12 cellular contexts compared by ENCODE assay signal in the genomic region with DNA sequence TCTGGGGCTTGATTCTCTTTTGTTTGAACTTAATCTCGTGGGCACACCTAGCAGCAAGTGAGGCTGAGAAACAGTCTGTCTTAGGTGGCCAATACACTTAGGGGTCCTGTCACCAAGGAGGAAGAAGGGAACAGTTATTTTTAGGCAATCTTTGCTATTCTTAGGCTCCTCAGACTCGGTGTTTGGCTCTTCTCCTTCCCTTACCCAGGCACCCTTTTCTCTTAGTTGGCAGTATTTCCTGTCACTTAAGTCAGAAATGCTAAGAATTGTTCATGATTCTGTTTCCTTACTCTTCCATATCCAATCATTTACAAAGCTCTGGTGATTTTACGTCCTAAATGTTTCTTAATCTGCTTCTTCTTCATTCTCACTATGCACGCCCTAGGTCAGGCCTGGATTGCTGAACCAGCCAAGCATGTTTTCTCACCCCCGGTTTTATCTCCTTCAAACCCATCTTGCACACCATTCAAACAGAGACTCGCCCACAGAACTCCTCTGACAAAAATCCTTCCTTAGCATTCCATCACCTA. TPM values are rescaled to one million over a fixed set of nuclear protein-coding genes. Genes with fewer than 3 reads are reported as not detected.
DNase-seq lines count a peak whose midpoint lies in the region; ATAC-seq and TF ChIP-seq lines count a peak whose summit lies in the region.
"Had no signal": no experiment of that assay in that cellular context is flagged by ENCODE, and none has a peak within 500 bp of the region (broad histone marks: within the 10 kb centered on the region; RNA-seq: fewer than 3 reads in every experiment).

No MANE protein-coding gene starts in this region.

- H3K9me2 ChIP-seq in OCI-LY7 (ENCODE audit: insufficient read depth, low read length): no peaks in the 10 kb centered on the region

- no peak overlapping the region for H3K4me2 ChIP-seq in OCI-LY7 (ENCODE audit: low read length)

- H3K27ac ChIP-seq in cardiac muscle cell: peak overlapping the region; percentile 67
- H3K27ac ChIP-seq in OCI-LY7 (ENCODE audit: low read depth, low read length, poor library complexity, severe bottlenecking): no peak overlapping the region

- intact Hi-C loops in left ventricle myocardium superior (cut with micrococcal nuclease) (no loop called here), OCI-LY7 (cut with micrococcal nuclease; ENCODE audit: unreplicated experiment) (no loop called here)
- intact Hi-C loops in activated T-helper 1 cell treated with anti-CD3 and anti-CD28 coated beads, Interleukin-12 subunit alpha, Interleukin-12 subunit beta, Interleukin-2, Interleukin-4 antibody, amounts not matched to agents 30 ng/mL and 10 ng/mL and 1 ng/mL, durations not matched to agents 14 hours and 24 hours and 36 hours (cut with micrococcal nuclease): no loop called here

- peaks cover 47% of the 10 kb centered on the region for H3K36me3 Mint-ChIP-seq in activated T-helper 1 cell treated with anti-CD3 and anti-CD28 coated beads, Interleukin-12 subunit alpha, Interleukin-12 subunit beta, Interleukin-2, Interleukin-4 antibody, amounts not matched to agents 30 ng/mL and 10 ng/mL and 1 ng/mL, durations not matched to agents 14 hours and 24 hours and 36 hours (ENCODE audit: low read depth)
- H3K36me3 Mint-ChIP-seq in memory B cell: peaks cover 22% of the 10 kb centered on the region

- H3K36me3 ChIP-seq in cardiac muscle cell (no peaks in the 10 kb centered on the region), OCI-LY7 (ENCODE audit: insufficient read depth, low read length) (peaks cover 5% of the 10 kb centered on the region; the same call in 1 of the 2 replicates)

- H3K4me1 ChIP-seq in cardiac muscle cell (ENCODE audit: low read depth) (peaks cover 41% of the 10 kb centered on the region), OCI-LY7 (ENCODE audit: insufficient read depth, low read length, poor library complexity, severe bottlenecking) (no peaks in the 10 kb centered on the region)
- H3K4me1 ChIP-seq: HAP-1 had no signal

- H3K79me2 ChIP-seq in OCI-LY7 (ENCODE audit: insufficient read depth, low read depth, low read length): no peaks in the 10 kb centered on the region

- H3K9me3 Mint-ChIP-seq in activated T-helper 1 cell treated with anti-CD3 and anti-CD28 coated beads, Interleukin-12 subunit alpha, Interleukin-12 subunit beta, Interleukin-2, Interleukin-4 antibody, amounts not matched to agents 30 ng/mL and 10 ng/mL and 1 ng/mL, durations not matched to agents 14 hours and 24 hours and 36 hours: no peaks in the 10 kb centered on the region
- H3K9me3 Mint-ChIP-seq in memory B cell: no peaks in the 10 kb centered on the region
- H3K9me3 Mint-ChIP-seq: CD4-positive, alpha-beta T cell had no signal

- no peaks in the 10 kb centered on the region for H3K9me3 ChIP-seq in cardiac muscle cell (ENCODE audit: low read depth)
- H3K9me3 ChIP-seq in OCI-LY7 (ENCODE audit: low read length): no peaks in the 10 kb centered on the region
- H3K9me3 ChIP-seq: HAP-1 had no signal

- H4K20me1 ChIP-seq in OCI-LY7 (ENCODE audit: insufficient read depth, low read length): no peaks in the 10 kb centered on the region

- no peaks in the 10 kb centered on the region for H3K27me3 Mint-ChIP-seq in activated T-helper 1 cell treated with anti-CD3 and anti-CD28 coated beads, Interleukin-12 subunit alpha, Interleukin-12 subunit beta, Interleukin-2, Interleukin-4 antibody, amounts not matched to agents 30 ng/mL and 10 ng/mL and 1 ng/mL, durations not matched to agents 14 hours and 24 hours and 36 hours (ENCODE audit: insufficient read depth)
- no peaks in the 10 kb centered on the region for H3K27me3 Mint-ChIP-seq in memory B cell
- H3K27me3 Mint-ChIP-seq: CD4-positive, alpha-beta T cell had no signal

- H3K4me1 Mint-ChIP-seq in activated T-helper 1 cell treated with anti-CD3 and anti-CD28 coated beads, Interleukin-12 subunit alpha, Interleukin-12 subunit beta, Interleukin-2, Interleukin-4 antibody, amounts not matched to agents 30 ng/mL and 10 ng/mL and 1 ng/mL, durations not matched to agents 14 hours and 24 hours and 36 hours (ENCODE audit: low read depth): peaks cover 31% of the 10 kb centered on the region
- H3K4me1 Mint-ChIP-seq in memory B cell: no peaks in the 10 kb centered on the region

- DNase-seq in cardiac muscle cell (ENCODE audit: low read depth in 1 of 2, low spot score in 1 of 2) (no peak), left ventricle myocardium superior (no peak), memory B cell (ENCODE audit: low spot score in 2 of 2) (no peak), 8988T (no peak), superior temporal gyrus (ENCODE audit: extremely low spot score) (no peak), OCI-LY7 (ENCODE audit: low spot score) (no peak)
- DNase-seq in activated T-helper 1 cell treated with anti-CD3 and anti-CD28 coated beads, Interleukin-12 subunit alpha, Interleukin-12 subunit beta, Interleukin-2, Interleukin-4 antibody, amounts not matched to agents 30 ng/mL and 10 ng/mL and 1 ng/mL, durations not matched to agents 14 hours and 24 hours and 36 hours (ENCODE audit: low spot score): no peak
- DNase-seq: CD4-positive, alpha-beta T cell; NCI-H1417 treated with DMSO at 0.1 percent for 48 hours; NCI-H1930; NK-92 treated with Interleukin-12 subunit alpha and Interleukin-12 subunit beta, amount 100 ng/mL, for 24 hours had no signal

- H3K27ac Mint-ChIP-seq in activated T-helper 1 cell treated with anti-CD3 and anti-CD28 coated beads, Interleukin-12 subunit alpha, Interleukin-12 subunit beta, Interleukin-2, Interleukin-4 antibody, amounts not matched to agents 30 ng/mL and 10 ng/mL and 1 ng/mL, durations not matched to agents 14 hours and 24 hours and 36 hours: peak overlapping the region; percentile 41
- H3K27ac Mint-ChIP-seq in memory B cell: peak overlapping the region; percentile 12
- H3K27ac Mint-ChIP-seq: CD4-positive, alpha-beta T cell had no signal

- POLR2A ChIA-PET in OCI-LY7 (lab: Charles Lee): interaction anchor here (0.5 kb wide), 1 partner anchor 621 kb away, joined by 4 read pairs; no protein-coding TSS in a partner anchor

- TF ChIP-seq CTCF in cardiac muscle cell (IDR thresholded peaks at IDR 0.05; ENCODE audit: low read depth, low read length): no peak
- TF ChIP-seq CTCF in OCI-LY7 (conservative IDR thresholded peaks at IDR 0.05; ENCODE audit: low read length): no peak

- H3K4me3 ChIP-seq in cardiac muscle cell: no peak overlapping the region
- no peak overlapping the region for H3K4me3 ChIP-seq in OCI-LY7 (ENCODE audit: low read depth, low read length, poor library complexity, severe bottlenecking)
- H3K4me3 ChIP-seq: HAP-1 had no signal

- CTCF ChIA-PET in OCI-LY7 (lab: Charles Lee; ENCODE audit: unreplicated experiment): interaction anchor here (0.6 kb wide), 1 partner anchor 247 kb away, joined by 3 read pairs; no protein-coding TSS in a partner anchor

- ATAC-seq in left ventricle myocardium superior: no peak
- ATAC-seq in memory B cell (ENCODE audit: low read depth): no peak

- no peaks in the 10 kb centered on the region for H3K27me3 ChIP-seq in cardiac muscle cell

- H3K4me3 Mint-ChIP-seq in activated T-helper 1 cell treated with anti-CD3 and anti-CD28 coated beads, Interleukin-12 subunit alpha, Interleukin-12 subunit beta, Interleukin-2, Interleukin-4 antibody, amounts not matched to agents 30 ng/mL and 10 ng/mL and 1 ng/mL, durations not matched to agents 14 hours and 24 hours and 36 hours: no peak overlapping the region
- no peak overlapping the region for H3K4me3 Mint-ChIP-seq in memory B cell
- H3K4me3 Mint-ChIP-seq: CD4-positive, alpha-beta T cell had no signal

- no TSS peak for BruUV-seq in OCI-LY7 (replicated peaks; lab: Mats Ljungman, UMichigan)

- no peak overlapping the region for H2AFZ ChIP-seq in OCI-LY7 (ENCODE audit: low read length)

RNA-seq across cellular contexts. Expression of a gene that starts 45.2 kb away (rescaled TPM):
- total RNA-seq in cardiac muscle cell (1.3 and 3.8 TPM in 2 replicates), left ventricle myocardium superior (not detected), OCI-LY7 (2022) (0.34 TPM in 1 of 2 replicates, not detected in the other)
- 0.82 and 4.5 TPM in 2 replicates for polyA plus RNA-seq in cardiac muscle cell
- 7.7 and 9.9 TPM in 2 replicates for total RNA-seq in activated T-helper 1 cell treated with anti-CD3 and anti-CD28 coated beads, Interleukin-12 subunit alpha, Interleukin-12 subunit beta, Interleukin-2, Interleukin-4 antibody, amounts not matched to agents 30 ng/mL and 10 ng/mL and 1 ng/mL, durations not matched to agents 14 hours and 24 hours and 36 hours
- total RNA-seq in OCI-LY7 (2014; rRNA removed; shearing (Covaris generic)): not detected in 2 replicates

RNA-seq across cellular contexts. Expression of a gene that starts 45.6 kb away (rescaled TPM):
- total RNA-seq in cardiac muscle cell (10.9 and 12.8 TPM in 2 replicates), left ventricle myocardium superior (6.3 TPM), OCI-LY7 (2022) (12.3 and 13.4 TPM in 2 replicates)
- polyA plus RNA-seq in cardiac muscle cell: 13.3 and 14.3 TPM in 2 replicates
- total RNA-seq in activated T-helper 1 cell treated with anti-CD3 and anti-CD28 coated beads, Interleukin-12 subunit alpha, Interleukin-12 subunit beta, Interleukin-2, Interleukin-4 antibody, amounts not matched to agents 30 ng/mL and 10 ng/mL and 1 ng/mL, durations not matched to agents 14 hours and 24 hours and 36 hours: 20.8 and 21.2 TPM in 2 replicates
- total RNA-seq in OCI-LY7 (2014; rRNA removed; shearing (Covaris generic)): 8.0 and 8.7 TPM in 2 replicates

RNA-seq across cellular contexts. Expression of a gene that starts 50.6 kb away (rescaled TPM):
- 36.8 and 38.5 TPM in 2 replicates for total RNA-seq in cardiac muscle cell
- polyA plus RNA-seq in cardiac muscle cell: 49.9 and 55.8 TPM in 2 replicates
- 15.7 TPM for total RNA-seq in left ventricle myocardium superior
- 30.0 and 34.2 TPM in 2 replicates for total RNA-seq in activated T-helper 1 cell treated with anti-CD3 and anti-CD28 coated beads, Interleukin-12 subunit alpha, Interleukin-12 subunit beta, Interleukin-2, Interleukin-4 antibody, amounts not matched to agents 30 ng/mL and 10 ng/mL and 1 ng/mL, durations not matched to agents 14 hours and 24 hours and 36 hours
- total RNA-seq in OCI-LY7 (2014; rRNA removed; shearing (Covaris generic)): 21.2 and 21.8 TPM in 2 replicates
- 18.2 and 19.7 TPM in 2 replicates for total RNA-seq in OCI-LY7 (2022)
